In the genomic region with DNA sequence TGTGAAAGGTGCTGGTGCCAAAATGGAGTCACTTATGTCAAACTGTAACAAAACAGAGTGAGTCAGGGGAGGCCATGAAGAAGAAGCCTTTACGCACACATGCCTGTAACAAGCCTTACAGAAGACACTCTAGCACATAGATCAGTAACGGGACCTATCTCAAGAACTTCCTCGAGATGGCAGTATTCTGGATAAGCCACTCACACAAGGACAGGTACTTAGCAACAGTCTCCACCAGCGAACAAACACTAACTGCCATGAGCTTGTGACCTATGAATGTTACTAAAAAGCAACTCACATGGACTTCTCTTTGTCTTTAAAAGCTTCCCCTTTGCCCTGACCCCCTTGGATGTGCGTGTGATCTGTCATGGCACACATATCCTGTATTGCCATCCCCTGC, we compare ENCODE assay signal across 8 cellular contexts.
DNase-seq lines count a peak whose midpoint lies in the region; ATAC-seq lines count a peak whose summit lies in the region.

No MANE protein-coding gene starts in this region.

- DNase-seq in ELR (ENCODE audit: low read depth) (peak; percentile 64), RPMI7951 (ENCODE audit: low read depth) (peak; percentile 59), iris pigment epithelial cell (ENCODE audit: low read depth) (peak; percentile 13), NCI-H187 treated with DMSO at 0.1 percent for 48 hours (lab: John Stamatoyannopoulos, UW) (no peak), HuH-7.5 (ENCODE audit: low spot score) (no peak)
- no peak for DNase-seq in effector CD8-positive, alpha-beta T cell (lab: John Stamatoyannopoulos, UW)
- no peak for DNase-seq in activated naive CD4-positive, alpha-beta T cell (lab: John Stamatoyannopoulos, UW)

- peak; percentile 84 for ATAC-seq in HG03159 (IDR thresholded peaks at IDR 0.05; ENCODE audit: unreplicated experiment)

Comparison
In these comparisons a context has a peak if more than half of its experiments do, and no peak if none do; other contexts are left out.
1. DNase-seq: peak in ELR (single experiment), RPMI7951 (single experiment) and iris pigment epithelial cell (single experiment); none in NCI-H187 treated with DMSO at 0.1 percent for 48 hours (single experiment), HuH-7.5 (single experiment), effector CD8-positive, alpha-beta T cell (single experiment) and activated naive CD4-positive, alpha-beta T cell (0 of 4).